Comparison of ENCODE assay signal across 35 cellular contexts in genomic region chr3:107716734-107717133, GRCh38.
"Had no signal": no experiment of that assay in that cellular context is flagged by ENCODE, and none has a peak within 500 bp of the region (broad histone marks: within the 10 kb centered on the region; RNA-seq: fewer than 3 reads in every experiment).

No MANE protein-coding gene starts in this region.

- H3K27me3 ChIP-seq: colonic mucosa, MG63, Peyer's patch, SJSA1 had no signal

- H3K27ac ChIP-seq: colonic mucosa, Peyer's patch, SJSA1 had no signal

- H3K4me1 ChIP-seq: colonic mucosa, Peyer's patch, SJSA1 had no signal

- H3K4me2 ChIP-seq: SK-N-SH had no signal

- ATAC-seq: activated T-cell treated with anti-CD3 and anti-CD28 coated beads, Interleukin-2, amount 50 U/mL, for 4 hours; PC-3 had no signal

- H3K27me3 Mint-ChIP-seq: activated B cell treated with CpG ODN at 0.5 μM for 24 hours; activated CD4-positive, alpha-beta memory T cell treated with anti-CD3 and anti-CD28 coated beads for 36 hours; activated naive CD4-positive, alpha-beta T cell treated with anti-CD3 and anti-CD28 coated beads, Interleukin-2, amount 10 ng/mL, durations not matched to agents 7 days and 5 days; brain; central memory CD8-positive, alpha-beta T cell had no signal

- H3K9ac ChIP-seq: SK-N-SH had no signal

- H3K36me3 ChIP-seq: colonic mucosa, MG63, SJSA1 had no signal

- H3K9me3 ChIP-seq: colonic mucosa, MG63, Peyer's patch, SJSA1, SK-N-SH had no signal

- FAIRE-seq: TTC549 had no signal

- H3K4me1 Mint-ChIP-seq: activated naive CD4-positive, alpha-beta T cell treated with anti-CD3 and anti-CD28 coated beads, Interleukin-2, amount 10 ng/mL, durations not matched to agents 7 days and 5 days had no signal

- H3K4me3 Mint-ChIP-seq: activated B cell treated with CpG ODN at 0.5 μM for 24 hours; activated CD4-positive, alpha-beta memory T cell treated with anti-CD3 and anti-CD28 coated beads for 36 hours; activated naive CD4-positive, alpha-beta T cell treated with anti-CD3 and anti-CD28 coated beads, Interleukin-2, amount 10 ng/mL, durations not matched to agents 7 days and 5 days; activated T-cell treated with anti-CD3 and anti-CD28 coated beads, Interleukin-2, amount 50 U/mL, for 4 hours; activated T-helper 1 cell treated with anti-CD3 and anti-CD28 coated beads, Interleukin-12 subunit alpha, Interleukin-12 subunit beta, Interleukin-2, Interleukin-4 antibody, amounts not matched to agents 30 ng/mL and 10 ng/mL and 1 ng/mL, durations not matched to agents 14 hours and 24 hours and 36 hours; brain; central memory CD8-positive, alpha-beta T cell; T-helper 1 cell treated with Interleukin-12 subunit alpha and Interleukin-12 subunit beta and Interleukin-4 antibody, amounts not matched to agents 30 μg/mL and 1 μg/mL, for 36 hours; T-helper 2 cell treated with Interferon-gamma antibody and Interleukin-4, amounts not matched to agents 5 μg/mL and 100 μg/mL, for 36 hours had no signal

- H3K27ac Mint-ChIP-seq: activated B cell treated with CpG ODN at 0.5 μM for 24 hours; activated CD4-positive, alpha-beta memory T cell treated with anti-CD3 and anti-CD28 coated beads for 36 hours; activated naive CD4-positive, alpha-beta T cell treated with anti-CD3 and anti-CD28 coated beads, Interleukin-2, amount 10 ng/mL, durations not matched to agents 7 days and 5 days; activated T-helper 1 cell treated with anti-CD3 and anti-CD28 coated beads, Interleukin-12 subunit alpha, Interleukin-12 subunit beta, Interleukin-2, Interleukin-4 antibody, amounts not matched to agents 30 ng/mL and 10 ng/mL and 1 ng/mL, durations not matched to agents 14 hours and 24 hours and 36 hours; T-helper 1 cell treated with Interleukin-12 subunit alpha and Interleukin-12 subunit beta and Interleukin-4 antibody, amounts not matched to agents 30 μg/mL and 1 μg/mL, for 36 hours; T-helper 2 cell treated with Interferon-gamma antibody and Interleukin-4, amounts not matched to agents 5 μg/mL and 100 μg/mL, for 36 hours had no signal

- DNase-seq: activated B cell treated with CpG ODN at 0.5 μM for 24 hours; activated CD4-positive, alpha-beta memory T cell treated with anti-CD3 and anti-CD28 coated beads for 36 hours; activated CD4-positive, alpha-beta T cell treated with anti-CD3 and anti-CD28 coated beads, Interleukin-2, amount 50 U/mL, for 1 hour; activated CD8-positive, alpha-beta memory T cell treated with anti-CD3 and anti-CD28 coated beads, Interleukin-2, amount 50 U/mL, for 4 hours; activated effector memory CD4-positive, alpha-beta T cell treated with Interleukin-2 at 50 U/mL for 16 hours; activated naive CD4-positive, alpha-beta T cell treated with anti-CD3 and anti-CD28 coated beads, Interleukin-2, amount 10 ng/mL, durations not matched to agents 7 days and 5 days; activated T-cell treated with anti-CD3 and anti-CD28 coated beads for 4 hours; activated T-cell treated with anti-CD3 and anti-CD28 coated beads, Interleukin-2, amount 50 U/mL, for 4 hours; anterior cingulate cortex; colonic mucosa; Karpas-422; KBM-7; MG63; NCI-H1048; NCI-H1105 treated with DMSO at 0.1 percent for 48 hours; NCI-H1436; NCI-H1694; NCI-H1930; NCI-H2081 treated with DMSO at 0.1 percent for 48 hours; NCI-H226; NCI-H446 treated with DMSO at 0.1 percent for 48 hours; NCI-H524; NCI-H69; PC-3; Peyer's patch; RPMI8226; SHP77 treated with DMSO at 0.1 percent for 48 hours; SK-N-SH had no signal

- H3K4me3 ChIP-seq: colonic mucosa, MG63, Peyer's patch, SJSA1 had no signal

- H3K9me3 Mint-ChIP-seq: activated B cell treated with CpG ODN at 0.5 μM for 24 hours; activated CD4-positive, alpha-beta memory T cell treated with anti-CD3 and anti-CD28 coated beads for 36 hours; activated naive CD4-positive, alpha-beta T cell treated with anti-CD3 and anti-CD28 coated beads, Interleukin-2, amount 10 ng/mL, durations not matched to agents 7 days and 5 days; activated T-cell treated with anti-CD3 and anti-CD28 coated beads, Interleukin-2, amount 50 U/mL, for 4 hours; activated T-helper 1 cell treated with anti-CD3 and anti-CD28 coated beads, Interleukin-12 subunit alpha, Interleukin-12 subunit beta, Interleukin-2, Interleukin-4 antibody, amounts not matched to agents 30 ng/mL and 10 ng/mL and 1 ng/mL, durations not matched to agents 14 hours and 24 hours and 36 hours; brain; central memory CD8-positive, alpha-beta T cell; T-helper 1 cell treated with Interleukin-12 subunit alpha and Interleukin-12 subunit beta and Interleukin-4 antibody, amounts not matched to agents 30 μg/mL and 1 μg/mL, for 36 hours; T-helper 2 cell treated with Interferon-gamma antibody and Interleukin-4, amounts not matched to agents 5 μg/mL and 100 μg/mL, for 36 hours had no signal
